Comparison of ENCODE assay signal across 19 cellular contexts in the genomic region with DNA sequence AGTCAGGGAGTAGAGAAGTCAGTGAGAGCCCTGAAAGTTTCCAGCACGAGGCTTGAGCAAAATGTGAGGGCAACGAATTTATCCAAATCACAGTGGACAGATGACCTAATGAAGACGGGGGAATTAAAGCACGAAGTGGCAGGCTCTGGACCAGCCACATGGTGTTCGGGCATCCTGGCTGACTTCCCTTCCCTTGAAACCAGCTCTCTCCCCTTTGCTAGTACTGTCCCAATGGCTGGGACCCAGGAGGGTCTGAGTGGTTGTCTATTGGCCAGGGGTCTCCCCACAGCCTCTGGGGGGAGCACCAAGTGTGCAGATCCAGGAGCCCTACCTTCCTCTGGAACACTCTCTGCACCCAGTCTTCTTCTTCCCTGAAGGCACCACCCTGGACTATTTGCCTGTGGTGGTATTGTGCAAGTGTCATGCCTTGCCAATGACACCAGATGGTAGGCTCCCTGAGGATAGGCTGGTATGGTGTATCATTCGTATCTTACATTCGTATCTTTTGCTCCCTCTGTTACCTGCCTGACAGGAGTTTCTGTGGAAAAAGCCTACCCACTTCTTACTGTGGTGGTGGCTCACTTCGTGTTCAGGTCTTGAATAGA. TPM values are rescaled to one million over a fixed set of nuclear protein-coding genes. Genes with fewer than 3 reads are reported as not detected.
DNase-seq lines count a peak whose midpoint lies in the region; ATAC-seq and TF ChIP-seq lines count a peak whose summit lies in the region.
"Had no signal": no experiment of that assay in that cellular context is flagged by ENCODE, and none has a peak within 500 bp of the region (broad histone marks: within the 10 kb centered on the region; RNA-seq: fewer than 3 reads in every experiment).

No MANE protein-coding gene starts in this region.

- H3K4me2 ChIP-seq in GM23248 (ENCODE audit: unreplicated experiment) = no peak overlapping the region
- H3K4me2 ChIP-seq: PC-9 had no signal

- H4K20me1 ChIP-seq in GM23248 (ENCODE audit: insufficient read depth) = no peaks in the 10 kb centered on the region

- H3K9me3 Mint-ChIP-seq in osteocyte (ENCODE audit: unreplicated experiment) = no peaks in the 10 kb centered on the region

- no peak overlapping the region for H3K27ac ChIP-seq in GM23248
- H3K27ac ChIP-seq: brain microvascular endothelial cell, left lung, PC-9, uterus had no signal

- H3K27me3 Mint-ChIP-seq in osteocyte (ENCODE audit: unreplicated experiment) = peaks cover 28% of the 10 kb centered on the region

- in situ Hi-C loops in GM23248 (cut with MboI) = no loop called here

- H3K27me3 ChIP-seq in GM23248 (replicated peaks; ENCODE audit: insufficient read depth) = no peaks in the 10 kb centered on the region
- H3K27me3 ChIP-seq: brain microvascular endothelial cell, uterus had no signal

- ATAC-seq in GM18867 (IDR thresholded peaks at IDR 0.05; ENCODE audit: unreplicated experiment) = no peak
- ATAC-seq: left lung had no signal

- TF ChIP-seq CTCF in osteocyte (IDR thresholded peaks at IDR 0.05) = no peak

- H3K9me2 ChIP-seq in GM23248 (ENCODE audit: insufficient read depth) = no peaks in the 10 kb centered on the region

- no peak overlapping the region for H2AFZ ChIP-seq in GM23248
- H2AFZ ChIP-seq: PC-9 had no signal

- no peaks in the 10 kb centered on the region for H3K9me3 ChIP-seq in GM23248 (ENCODE audit: low read depth)
- H3K9me3 ChIP-seq: heart right ventricle, left lung, uterus had no signal

- WGBS in GM23248 (ENCODE audit: low coverage in 1 of 2, low lambda C conversion rate in 2 of 2, missing lambda C conversion rate in 2 of 2), 2 experiments = 85 to 92% methylated on average over 7 to 8 of the region's 8 CpGs

- H3K36me3 Mint-ChIP-seq in osteocyte (ENCODE audit: unreplicated experiment) = no peaks in the 10 kb centered on the region

- H3F3A ChIP-seq in GM23248 (ENCODE audit: insufficient read depth) = 0 out of 2 replicates have a peak, but pooled peaks cover 10% of the 10 kb centered on the region

- H3K27ac Mint-ChIP-seq in osteocyte (ENCODE audit: unreplicated experiment) = no peak overlapping the region

- no peak overlapping the region for H3K9ac ChIP-seq in GM23248

- H3K4me1 ChIP-seq in GM23248 (ENCODE audit: insufficient read depth) = peaks cover 7% of the 10 kb centered on the region
- H3K4me1 ChIP-seq: uterus had no signal

- H3K79me2 ChIP-seq in GM23248 (ENCODE audit: insufficient read depth) = no peaks in the 10 kb centered on the region

- H3K4me3 ChIP-seq in GM23248 = no peak overlapping the region
- H3K4me3 ChIP-seq: left lung, PC-9, uterus had no signal

- DNase-seq in activated CD8-positive, alpha-beta memory T cell treated with anti-CD3 and anti-CD28 coated beads for 24 hours = peak; percentile 51
- no peak for DNase-seq in activated CD8-positive, alpha-beta memory T cell treated with anti-CD3 and anti-CD28 coated beads, Interleukin-2, amount 50 U/mL, for 4 hours
- peak; percentile 17 for DNase-seq in GM23248
- DNase-seq in cerebellum (ENCODE audit: low spot score) = peak; percentile 30
- DNase-seq in osteocyte (ENCODE audit: extremely low spot score, unreplicated experiment) = peak; percentile 48
- DNase-seq in effector CD8-positive, alpha-beta T cell (lab: John Stamatoyannopoulos, UW) = no peak
- no peak for DNase-seq in EL
- DNase-seq: ACHN; activated CD4-positive, CD25-positive, alpha-beta regulatory T cell treated with anti-CD3 and anti-CD28 coated beads, Interleukin-2, amount 50 U/mL, for 72 hours; brain microvascular endothelial cell; cortex of kidney; left lung; NCI-H1092; NCI-H2029; PC-9; SIG-M5; uterus had no signal

- no peaks in the 10 kb centered on the region for H3K36me3 ChIP-seq in GM23248 (ENCODE audit: low read depth)
- H3K36me3 ChIP-seq: brain microvascular endothelial cell, heart right ventricle, left lung, uterus had no signal

- peaks cover 6% of the 10 kb centered on the region for H3K4me1 Mint-ChIP-seq in osteocyte (ENCODE audit: unreplicated experiment)

- H3K4me3 Mint-ChIP-seq in osteocyte (ENCODE audit: unreplicated experiment) = no peak overlapping the region

RNA-seq across cellular contexts. Expression of a gene that starts 2.1 kb away (rescaled TPM):
- total RNA-seq in GM23248 (2014; rRNA removed; shearing (Covaris generic)) = 0.43 and 1.1 TPM in 2 replicates
- polyA plus RNA-seq in GM23248 (2016; fragmentation: Nextera tagmentation; extraction: Ambion mirVana) = 0.80 and 1.1 TPM in 2 replicates
- total RNA-seq in cerebellum = 2.0 TPM
- total RNA-seq in osteocyte = 0.38 and 0.39 TPM in 2 replicates

Comparison
In these comparisons a context has a peak if more than half of its experiments do, and no peak if none do; other contexts are left out.
1. DNase-seq: peak in activated CD8-positive, alpha-beta memory T cell treated with anti-CD3 and anti-CD28 coated beads for 24 hours (single experiment), GM23248 (single experiment), cerebellum (single experiment) and osteocyte (single experiment); none in activated CD8-positive, alpha-beta memory T cell treated with anti-CD3 and anti-CD28 coated beads, Interleukin-2, amount 50 U/mL, for 4 hours (single experiment), effector CD8-positive, alpha-beta T cell (single experiment) and EL (single experiment).